12 cellular contexts compared by ENCODE assay signal in genomic region chr4:90328558-90328957, GRCh38.
DNase-seq lines count a peak whose midpoint lies in the region; ATAC-seq and TF ChIP-seq lines count a peak whose summit lies in the region.
"Had no signal": no experiment of that assay in that cellular context is flagged by ENCODE, and none has a peak within 500 bp of the region (broad histone marks: within the 10 kb centered on the region; RNA-seq: fewer than 3 reads in every experiment).

No MANE protein-coding gene starts in this region.

- no peaks in the 10 kb centered on the region for H3K79me2 ChIP-seq in mammary epithelial cell (ENCODE audit: insufficient read depth, low read length)

- no peak for TF ChIP-seq CTCF in mammary epithelial cell (conservative IDR thresholded peaks at IDR 0.05 in 1 of 2, IDR thresholded peaks at IDR 0.05 in 1 of 2; ENCODE audit: extremely low read depth in 1 of 2, insufficient read depth in 1 of 2, low read depth in 1 of 2, low read length in 2 of 2)
- TF ChIP-seq CTCF in lower lobe of right lung (IDR thresholded peaks at IDR 0.05), result no peak
- TF ChIP-seq CTCF in CD4-positive, alpha-beta T cell (IDR thresholded peaks at IDR 0.05), result no peak

- no peaks in the 10 kb centered on the region for H3K9me3 ChIP-seq in mammary epithelial cell (replicated peaks; ENCODE audit: insufficient read depth, low read length)
- no peaks in the 10 kb centered on the region for H3K9me3 ChIP-seq in lower lobe of right lung
- H3K9me3 ChIP-seq in CD4-positive, alpha-beta T cell (ENCODE audit: control insufficient read depth, low read length), result no peaks in the 10 kb centered on the region
- H3K9me3 ChIP-seq: gastrocnemius medialis had no signal

- H3K27me3 Mint-ChIP-seq in T-cell, result no peaks in the 10 kb centered on the region
- no peaks in the 10 kb centered on the region for H3K27me3 Mint-ChIP-seq in CD4-positive, alpha-beta T cell

- no peaks in the 10 kb centered on the region for H3K4me1 Mint-ChIP-seq in T-cell
- no peaks in the 10 kb centered on the region for H3K4me1 Mint-ChIP-seq in CD4-positive, alpha-beta T cell (ENCODE audit: low read depth)

- WGBS in mammary epithelial cell (ENCODE audit: low coverage, missing lambda C conversion rate), result 44% methylated on average over 2 of the region's 2 CpGs

- no peaks in the 10 kb centered on the region for H3K36me3 ChIP-seq in mammary epithelial cell (ENCODE audit: insufficient read depth, low read length)
- no peaks in the 10 kb centered on the region for H3K36me3 ChIP-seq in lower lobe of right lung
- H3K36me3 ChIP-seq: gastrocnemius medialis had no signal

- BruUV-seq in mammary epithelial cell (replicated peaks; lab: Mats Ljungman, UMichigan), result no TSS peak

- no peaks in the 10 kb centered on the region for H3K9me3 Mint-ChIP-seq in T-cell
- no peaks in the 10 kb centered on the region for H3K9me3 Mint-ChIP-seq in CD4-positive, alpha-beta T cell

- no peak overlapping the region for H3K27ac ChIP-seq in mammary epithelial cell (ENCODE audit: insufficient read depth, low read depth, low read length)
- no peak overlapping the region for H3K27ac ChIP-seq in lower lobe of right lung
- H3K27ac ChIP-seq in CD4-positive, alpha-beta T cell (ENCODE audit: low read depth, low read length), result no peak overlapping the region
- H3K27ac ChIP-seq: gastrocnemius medialis had no signal

- CTCF ChIA-PET in mammary epithelial cell (lab: Charles Lee; ENCODE audit: low non-redundant PET) (no interaction called here), T-cell (lab: Charles Lee) (no interaction called here)
- CTCF ChIA-PET in CD4-positive, alpha-beta T cell (lab: Charles Lee), result no interaction called here

- H3K4me3 Mint-ChIP-seq in T-cell, result no peak overlapping the region
- H3K4me3 Mint-ChIP-seq in CD4-positive, alpha-beta T cell, result no peak overlapping the region

- no peak overlapping the region for H3K27ac Mint-ChIP-seq in T-cell
- H3K27ac Mint-ChIP-seq in CD4-positive, alpha-beta T cell, result no peak overlapping the region

- in situ Hi-C loops in mammary epithelial cell (cut with MboI; ENCODE audit: low sequenced_read_pairs in 2 of 2), result no loop called here

- dilution Hi-C loops in mammary epithelial cell (cut with HindIII; ENCODE audit: low sequenced_read_pairs), result no loop called here

- POLR2A ChIA-PET in T-cell (lab: Charles Lee), result no interaction called here
- POLR2A ChIA-PET in CD4-positive, alpha-beta T cell (lab: Charles Lee), result no interaction called here

- no peak overlapping the region for H3K4me2 ChIP-seq in mammary epithelial cell (ENCODE audit: insufficient read depth, low read depth, low read length)

- no peak for ATAC-seq in lower lobe of right lung
- ATAC-seq in T-cell (replicated peaks in 1 of 4), result no peak
- no peak for ATAC-seq in CD4-positive, alpha-beta T cell (ENCODE audit: poor library complexity)
- ATAC-seq in GM19023 (IDR thresholded peaks at IDR 0.05; ENCODE audit: unreplicated experiment), result no peak
- ATAC-seq: gastrocnemius medialis, HepG2 had no signal

- H3K36me3 Mint-ChIP-seq in T-cell, result no peaks in the 10 kb centered on the region
- H3K36me3 Mint-ChIP-seq in CD4-positive, alpha-beta T cell (ENCODE audit: low read depth), result no peaks in the 10 kb centered on the region

- no peak overlapping the region for H2AFZ ChIP-seq in mammary epithelial cell (ENCODE audit: low read depth, low read length)

- DNase-seq in EH (ENCODE audit: low read depth), result peak; percentile 3
- peak; percentile 43 for DNase-seq in NCI-H1694 treated with DMSO at 0.1 percent for 48 hours (lab: John Stamatoyannopoulos, UW)
- DNase-seq in mammary epithelial cell, result peak; percentile 41
- peak; percentile 48 for DNase-seq in lower lobe of right lung
- no peak for DNase-seq in T-cell
- DNase-seq in activated gamma-delta T cell (lab: John Stamatoyannopoulos, UW), result no peak
- DNase-seq in CD4-positive, alpha-beta T cell, result no peak
- DNase-seq: activated effector memory CD4-positive, alpha-beta T cell treated with Interleukin-2 at 50 U/mL for 16 hours; gastrocnemius medialis; T-helper 2 cell had no signal

- H3K4me1 ChIP-seq in mammary epithelial cell (ENCODE audit: insufficient read depth, low read length), result no peaks in the 10 kb centered on the region
- H3K4me1 ChIP-seq in lower lobe of right lung, result no peaks in the 10 kb centered on the region
- H3K4me1 ChIP-seq: gastrocnemius medialis had no signal

- no peaks in the 10 kb centered on the region for H3K27me3 ChIP-seq in mammary epithelial cell (ENCODE audit: insufficient read depth, low read length)
- H3K27me3 ChIP-seq in lower lobe of right lung (ENCODE audit: low read depth), result no peaks in the 10 kb centered on the region
- H3K27me3 ChIP-seq in CD4-positive, alpha-beta T cell (ENCODE audit: control insufficient read depth, insufficient read depth, low read length), result no peaks in the 10 kb centered on the region
- H3K27me3 ChIP-seq: gastrocnemius medialis had no signal

- H4K20me1 ChIP-seq in mammary epithelial cell (ENCODE audit: insufficient read depth, low read length), result no peaks in the 10 kb centered on the region

- intact Hi-C loops in mammary epithelial cell (cut with micrococcal nuclease), result no loop called here
- intact Hi-C loops in lower lobe of right lung (cut with DNase I), result no loop called here
- intact Hi-C loops in CD4-positive, alpha-beta T cell (cut with DNase I, micrococcal nuclease), result no loop called here

- H3K9ac ChIP-seq in mammary epithelial cell (ENCODE audit: insufficient read depth, low read length), result no peak overlapping the region

- H3K4me3 ChIP-seq in mammary epithelial cell (replicated peaks in 1 of 3; ENCODE audit: insufficient read depth in 1 of 3, low read depth in 2 of 3, low read length in 3 of 3), result no peak overlapping the region
- no peak overlapping the region for H3K4me3 ChIP-seq in lower lobe of right lung
- H3K4me3 ChIP-seq: gastrocnemius medialis had no signal

Comparison
In these comparisons a context has a peak if more than half of its experiments do, and no peak if none do; other contexts are left out.
1. DNase-seq: peak in EH (single experiment), NCI-H1694 treated with DMSO at 0.1 percent for 48 hours (single experiment), mammary epithelial cell (single experiment) and lower lobe of right lung (single experiment); none in T-cell (0 of 34), activated gamma-delta T cell (single experiment) and CD4-positive, alpha-beta T cell (0 of 10).